9 cellular contexts compared by ENCODE assay signal in genomic region chr2:9769171-9770005, GRCh38.
A peak's percentile ranks its signal among the peaks of the same experiment; 100 is the strongest.
DNase-seq lines count a peak whose midpoint lies in the region; ATAC-seq, FAIRE-seq and TF ChIP-seq lines count a peak whose summit lies in the region.
"Had no signal": no experiment of that assay in that cellular context is flagged by ENCODE, and none has a peak within 500 bp of the region (broad histone marks: within the 10 kb centered on the region; RNA-seq: fewer than 3 reads in every experiment).

No MANE protein-coding gene starts in this region.

- H3K4me1 Mint-ChIP-seq in activated T-helper 17 cell treated with anti-CD3 and anti-CD28 coated beads, Interleukin-2, amount 50 U/mL, for 72 hours = peaks cover 24% of the 10 kb centered on the region
- H3K4me1 Mint-ChIP-seq in neural crest cell = peaks cover 66% of the 10 kb centered on the region

- no peaks in the 10 kb centered on the region for H3K36me3 Mint-ChIP-seq in activated T-helper 17 cell treated with anti-CD3 and anti-CD28 coated beads, Interleukin-2, amount 50 U/mL, for 72 hours (ENCODE audit: low read depth)
- no peaks in the 10 kb centered on the region for H3K36me3 Mint-ChIP-seq in neural crest cell (ENCODE audit: low read depth)
- H3K36me3 Mint-ChIP-seq: activated naive CD4-positive, alpha-beta T cell treated with anti-CD3 and anti-CD28 coated beads, Interleukin-2, amount 50 U/mL, for 24 hours had no signal

- no peak for TF ChIP-seq CTCF in neural crest cell (conservative IDR thresholded peaks at IDR 0.05)

- DNase-seq in GM12891 (ENCODE audit: insufficient read length, low spot score) (peak; percentile 57), NCI-H1092 (lab: John Stamatoyannopoulos, UW) (peak; percentile 26), neural crest cell (ENCODE audit: low read depth, low spot score) (no peak), NOMO-1 treated with DMSO at 0.1 percent for 48 hours (lab: John Stamatoyannopoulos, UW; ENCODE audit: unreplicated experiment) (no peak), HEK293T (ENCODE audit: extremely low spot score) (no peak), midbrain (lab: John Stamatoyannopoulos, UW) (no peak)

- TF ChIP-seq POLR2A in GM12891 (IDR thresholded peaks at IDR 0.05; ENCODE audit: low read depth, low read length) = no peak

- no peaks in the 10 kb centered on the region for H3K9me3 Mint-ChIP-seq in activated T-helper 17 cell treated with anti-CD3 and anti-CD28 coated beads, Interleukin-2, amount 50 U/mL, for 72 hours
- no peaks in the 10 kb centered on the region for H3K9me3 Mint-ChIP-seq in neural crest cell
- H3K9me3 Mint-ChIP-seq: activated naive CD4-positive, alpha-beta T cell treated with anti-CD3 and anti-CD28 coated beads, Interleukin-2, amount 50 U/mL, for 24 hours had no signal

- H3K4me3 Mint-ChIP-seq in activated T-helper 17 cell treated with anti-CD3 and anti-CD28 coated beads, Interleukin-2, amount 50 U/mL, for 72 hours = peak overlapping the region; percentile 62
- H3K4me3 Mint-ChIP-seq in neural crest cell = peak overlapping the region; percentile 9
- H3K4me3 Mint-ChIP-seq: activated naive CD4-positive, alpha-beta T cell treated with anti-CD3 and anti-CD28 coated beads, Interleukin-2, amount 50 U/mL, for 24 hours had no signal

- peak; percentile 47 for FAIRE-seq in GM12891 (lab: Jason Lieb, UNC)

- H3K27me3 Mint-ChIP-seq in activated T-helper 17 cell treated with anti-CD3 and anti-CD28 coated beads, Interleukin-2, amount 50 U/mL, for 72 hours = no peaks in the 10 kb centered on the region
- H3K27me3 Mint-ChIP-seq in neural crest cell (ENCODE audit: low read depth) = no peaks in the 10 kb centered on the region
- H3K27me3 Mint-ChIP-seq: activated naive CD4-positive, alpha-beta T cell treated with anti-CD3 and anti-CD28 coated beads, Interleukin-2, amount 50 U/mL, for 24 hours had no signal

- POLR2A ChIA-PET in HEK293T (lab: Yijun Ruan, JAX) = interaction anchor here (1.3 to 2.3 kb wide), 2 partner anchors 139 to 214 kb away, joined by 6 to 10 read pairs; partner anchors contain the start of genes ADAM17 and YWHAQ

- peak; percentile 76 for ATAC-seq in activated T-helper 17 cell treated with anti-CD3 and anti-CD28 coated beads, Interleukin-2, amount 50 U/mL, for 72 hours (replicated peaks)
- ATAC-seq in GM18870 (IDR thresholded peaks at IDR 0.05; ENCODE audit: unreplicated experiment) = no peak

- H3K27ac Mint-ChIP-seq in activated T-helper 17 cell treated with anti-CD3 and anti-CD28 coated beads, Interleukin-2, amount 50 U/mL, for 72 hours = peak overlapping the region; percentile 86
- H3K27ac Mint-ChIP-seq in neural crest cell (ENCODE audit: unreplicated experiment) = no peak overlapping the region

- CTCF ChIA-PET in HEK293T (lab: Yijun Ruan, JAX) = interaction anchor here (0.6 to 2.6 kb wide), 8 partner anchors 9 to 927 kb away, joined by 3 to 8 read pairs (median 4); no protein-coding TSS in a partner anchor

TF ChIP-seq in GM12891, 5 proteins besides CTCF, POLR2A, EP300 and RAD21:
- TF ChIP-seq TAF1 (IDR thresholded peaks at IDR 0.05; ENCODE audit: low read depth, low read length) = no peak
- TF ChIP-seq SPI1 (IDR thresholded peaks at IDR 0.05; ENCODE audit: low read depth, low read length) = no peak
- no peak for TF ChIP-seq POLR2AphosphoS5 (IDR thresholded peaks at IDR 0.05; ENCODE audit: low read depth, low read length)
- no peak for TF ChIP-seq POU2F2 (IDR thresholded peaks at IDR 0.05; ENCODE audit: low read depth, low read length)
- TF ChIP-seq PAX5 (IDR thresholded peaks at IDR 0.05; ENCODE audit: insufficient read depth, low read length, severe bottlenecking) = no peak

TF ChIP-seq in HEK293T, 16 proteins besides CTCF, POLR2A, EP300 and RAD21:
- TF ChIP-seq SUZ12 (IDR thresholded peaks at IDR 0.05) (no peak), BHLHE40 (IDR thresholded peaks at IDR 0.05; ENCODE audit: borderline replicate concordance) (no peak), FOXA1 (IDR thresholded peaks at IDR 0.05) (no peak), L3MBTL2 (conservative IDR thresholded peaks at IDR 0.05) (no peak), HDGF (IDR thresholded peaks at IDR 0.05; ENCODE audit: borderline replicate concordance) (no peak), SP1 (IDR thresholded peaks at IDR 0.05) (no peak), ARNT (IDR thresholded peaks at IDR 0.05) (no peak), LEF1 (IDR thresholded peaks at IDR 0.05; ENCODE audit: borderline replicate concordance) (no peak), FOXK2 (IDR thresholded peaks at IDR 0.05) (no peak)
TF ChIP-seq in HEK293T: peak in this region for 0.

Comparison
In these comparisons a context has a peak if more than half of its experiments do, and no peak if none do; other contexts are left out.
1. DNase-seq: peak in GM12891 (single experiment) and NCI-H1092 (single experiment); none in neural crest cell (single experiment), NOMO-1 treated with DMSO at 0.1 percent for 48 hours (single experiment), HEK293T (single experiment) and midbrain (single experiment).